Comparison of ENCODE assay signal across 28 cellular contexts in genomic region chr7:149007146-149007545, GRCh38.
"Had no signal": no experiment of that assay in that cellular context is flagged by ENCODE, and none has a peak within 500 bp of the region (broad histone marks: within the 10 kb centered on the region; RNA-seq: fewer than 3 reads in every experiment).

No MANE protein-coding gene starts in this region.

- H3K27me3 ChIP-seq: adrenal gland, ascending aorta, cardiac muscle cell, dorsolateral prefrontal cortex, gastrocnemius medialis, left lung, pancreas, sigmoid colon, tibial nerve had no signal

- H3K9me3 ChIP-seq: adrenal gland, ascending aorta, gastrocnemius medialis, left lung, pancreas, psoas muscle, sigmoid colon, tibial nerve had no signal

- H3K27me3 Mint-ChIP-seq: activated CD4-positive, alpha-beta memory T cell treated with anti-CD3 and anti-CD28 coated beads, Interleukin-2, amount 10 ng/mL, durations not matched to agents 7 days and 5 days; activated CD4-positive, alpha-beta T cell treated with anti-CD3 and anti-CD28 coated beads, Interleukin-2, amount 10 ng/mL, durations not matched to agents 7 days and 5 days; activated T-cell treated with anti-CD3 and anti-CD28 coated beads, Interleukin-2, amount 50 U/mL, for 24 hours; brain had no signal

- H3K4me1 Mint-ChIP-seq: brain, neural crest cell had no signal

- ATAC-seq: gastrocnemius medialis, left lung had no signal

- H3K4me2 ChIP-seq: smooth muscle cell had no signal

- H3K4me1 ChIP-seq: adrenal gland, ascending aorta, gastrocnemius medialis, pancreas, psoas muscle, sigmoid colon had no signal

- H3K9me3 Mint-ChIP-seq: activated CD4-positive, alpha-beta memory T cell treated with anti-CD3 and anti-CD28 coated beads, Interleukin-2, amount 10 ng/mL, durations not matched to agents 7 days and 5 days; activated CD4-positive, alpha-beta T cell treated with anti-CD3 and anti-CD28 coated beads, Interleukin-2, amount 10 ng/mL, durations not matched to agents 7 days and 5 days; activated T-cell treated with anti-CD3 and anti-CD28 coated beads, Interleukin-2, amount 50 U/mL, for 24 hours; neural crest cell had no signal

- DNase-seq: activated CD4-positive, alpha-beta memory T cell treated with anti-CD3 and anti-CD28 coated beads, Interleukin-2, amount 10 ng/mL, durations not matched to agents 7 days and 5 days; activated CD4-positive, alpha-beta T cell treated with anti-CD3 and anti-CD28 coated beads for 1 hour; activated CD4-positive, alpha-beta T cell treated with anti-CD3 and anti-CD28 coated beads, Interleukin-2, amount 10 ng/mL, durations not matched to agents 7 days and 5 days; activated CD8-positive, alpha-beta memory T cell treated with anti-CD3 and anti-CD28 coated beads, Interleukin-2, amount 50 U/mL, for 48 hours; activated gamma-delta T cell treated with Interleukin-2 at 50 U/mL for 16 hours; activated naive CD4-positive, alpha-beta T cell treated with anti-CD3 and anti-CD28 coated beads, Interleukin-2, amount 50 U/mL, for 16 hours; activated T-cell treated with anti-CD3 and anti-CD28 coated beads, Interleukin-2, amount 50 U/mL, for 24 hours; adrenal gland; cerebellar nuclear complex; dorsolateral prefrontal cortex; effector memory CD4-positive, alpha-beta T cell; gastrocnemius medialis; glutamatergic neuron; pancreas; psoas muscle; sigmoid colon; stimulated activated CD4-positive, alpha-beta T cell treated with anti-CD3 and anti-CD28 coated beads, Interleukin-15, amount 100 ng/mL, for 24 hours; stimulated activated CD4-positive, alpha-beta T cell treated with anti-CD3 and anti-CD28 coated beads, Interleukin-2, amount 100 ng/mL, for 24 hours; T-helper 1 cell; T1000 had no signal

- H3K4me3 Mint-ChIP-seq: activated CD4-positive, alpha-beta memory T cell treated with anti-CD3 and anti-CD28 coated beads, Interleukin-2, amount 10 ng/mL, durations not matched to agents 7 days and 5 days; activated CD4-positive, alpha-beta T cell treated with anti-CD3 and anti-CD28 coated beads, Interleukin-2, amount 10 ng/mL, durations not matched to agents 7 days and 5 days; activated T-cell treated with anti-CD3 and anti-CD28 coated beads, Interleukin-2, amount 50 U/mL, for 24 hours; brain; neural crest cell had no signal

- H3K27ac ChIP-seq: adrenal gland, ascending aorta, cardiac muscle cell, coronary artery, gastrocnemius medialis, left lung, pancreas, psoas muscle, sigmoid colon, tibial nerve had no signal

- H3K27ac Mint-ChIP-seq: activated CD4-positive, alpha-beta memory T cell treated with anti-CD3 and anti-CD28 coated beads, Interleukin-2, amount 10 ng/mL, durations not matched to agents 7 days and 5 days had no signal
